Comparison of ENCODE assay signal across 8 cellular contexts in genomic region chr15:65916664-65917406, GRCh38. TPM values are rescaled to one million over a fixed set of nuclear protein-coding genes. Genes with fewer than 3 reads are reported as not detected.
DNase-seq lines count a peak whose midpoint lies in the region; ATAC-seq and TF ChIP-seq lines count a peak whose summit lies in the region.

No MANE protein-coding gene starts in this region.

- BruUV-seq in HCT116 (replicated peaks; lab: Mats Ljungman, UMichigan) = no TSS peak

- H3K79me2 ChIP-seq in HCT116 (ENCODE audit: insufficient read depth, low read length) = no peaks in the 10 kb centered on the region

- no peaks in the 10 kb centered on the region for H3K4me1 ChIP-seq in HCT116 (ENCODE audit: control insufficient read depth in 1 of 2, insufficient read depth in 2 of 2, low read length in 2 of 2)
- H3K4me1 ChIP-seq in adrenal gland (replicated peaks in 1 of 2) = peaks cover 0 to 17% of the 10 kb centered on the region in 2 donors
- H3K4me1 ChIP-seq in right cardiac atrium (ENCODE audit: control insufficient read depth, insufficient read depth, low read length) = peaks cover 2% of the 10 kb centered on the region
- no peaks in the 10 kb centered on the region for H3K4me1 ChIP-seq in vagina

- WGBS in adrenal gland, 4 donors = 45 to 82% (median 64%) methylated on average over 10 to 16 of the region's 16 CpGs
- 33% methylated on average over 16 of the region's 16 CpGs for WGBS in right cardiac atrium

- TF ChIP-seq POLR2A in HCT116 (IDR thresholded peaks at IDR 0.05; ENCODE audit: borderline replicate concordance, extremely low read depth, insufficient read depth, insufficient read length) = no peak
- no peak for TF ChIP-seq POLR2A in adrenal gland (IDR thresholded peaks at IDR 0.05)
- no peak for TF ChIP-seq POLR2A in vagina (IDR thresholded peaks at IDR 0.05)

- H2AFZ ChIP-seq in HCT116 (ENCODE audit: low read depth, low read length, poor library complexity, severe bottlenecking) = no peak overlapping the region

- H3K27ac ChIP-seq in HCT116 (ENCODE audit: low read depth, low read length) (no peak overlapping the region), adrenal gland (no peak overlapping the region), right cardiac atrium (ENCODE audit: low read length) (no peak overlapping the region), vagina (no peak overlapping the region)

- H3K36me3 ChIP-seq in GM06990 (ENCODE audit: control insufficient read depth, insufficient read depth, low read length) (no peaks in the 10 kb centered on the region; the same call in 1 of the 2 replicates), HCT116 (ENCODE audit: control insufficient read depth in 1 of 2, insufficient read depth in 2 of 2, low read length in 2 of 2) (no peaks in the 10 kb centered on the region), adrenal gland (replicated peaks in 1 of 2) (no peaks in the 10 kb centered on the region), vagina (no peaks in the 10 kb centered on the region)

- H4K20me1 ChIP-seq in HCT116 (ENCODE audit: insufficient read depth) = no peaks in the 10 kb centered on the region

- no peaks in the 10 kb centered on the region for H3K9me2 ChIP-seq in HCT116 (ENCODE audit: insufficient read depth)

- ATAC-seq in HCT116 = peak; percentile 99
- ATAC-seq in right cardiac atrium = peak; percentile 81 to 88
- peak; percentile 86 for ATAC-seq in sciatic nerve

- H3K4me2 ChIP-seq in HCT116 (ENCODE audit: low read length) = no peak overlapping the region

- TF ChIP-seq CTCF in GM06990 (IDR thresholded peaks at IDR 0.05; ENCODE audit: insufficient read depth, low read length, poor library complexity, severe bottlenecking) (peak; percentile 72), HCT116 (IDR thresholded peaks at IDR 0.05 in 2 of 3, conservative IDR thresholded peaks at IDR 0.05 in 1 of 3; ENCODE audit: borderline replicate concordance in 1 of 3, insufficient read depth in 1 of 3, low read depth in 2 of 3, low read length in 2 of 3) (peak; percentile 53 to 66 (median 60)), adrenal gland (IDR thresholded peaks at IDR 0.05) (peak; percentile 12 to 63 (median 52)), vagina (IDR thresholded peaks at IDR 0.05) (peak in 1 of 3 experiments; percentile 39)

- no peaks in the 10 kb centered on the region for H3K9me3 ChIP-seq in HCT116 (ENCODE audit: control insufficient read depth in 1 of 2, insufficient read depth in 1 of 2, low read depth in 1 of 2, low read length in 2 of 2)
- H3K9me3 ChIP-seq in adrenal gland (replicated peaks in 1 of 3) = no peaks in the 10 kb centered on the region
- H3K9me3 ChIP-seq in right cardiac atrium (ENCODE audit: control insufficient read depth, low read length) = no peaks in the 10 kb centered on the region
- H3K9me3 ChIP-seq in vagina = no peaks in the 10 kb centered on the region

- 0 out of 2 replicates have a peak overlapping the region, but pooled peaks have one; percentile 1 for H3K4me3 ChIP-seq in GM06990 (replicated peaks; ENCODE audit: low read depth, low read length)
- H3K4me3 ChIP-seq in HCT116 (replicated peaks in 1 of 2; ENCODE audit: low read depth in 1 of 2, low read length in 2 of 2) = no peak overlapping the region
- H3K4me3 ChIP-seq in adrenal gland = no peak overlapping the region
- no peak overlapping the region for H3K4me3 ChIP-seq in right cardiac atrium (ENCODE audit: low read length)
- H3K4me3 ChIP-seq in vagina = no peak overlapping the region

- TF ChIP-seq RAD21 in HCT116 (IDR thresholded peaks at IDR 0.05; ENCODE audit: low read depth) = peak; percentile 72

- POLR2A ChIA-PET in HCT116 (lab: Charles Lee) = no interaction called here

- RAD21 ChIA-PET in HCT116 (lab: Charles Lee; ENCODE audit: low non-redundant PET in 1 of 2, low total read pairs in 2 of 2, uncharacterized antibody in 2 of 2, unreplicated experiment in 2 of 2) = no interaction called here

- DNase-seq in A172 (ENCODE audit: low spot score) = peak; percentile 63
- peak; percentile 72 for DNase-seq in GM06990 (ENCODE audit: extremely low read depth, insufficient read length)
- DNase-seq in HCT116 (ENCODE audit: low read depth, low spot score) = no peak
- peak; percentile 63 for DNase-seq in NCI-H2196 (lab: John Stamatoyannopoulos, UW; ENCODE audit: unreplicated experiment)
- peak; percentile 52 to 80 (median 57) for DNase-seq in adrenal gland
- peak; percentile 46 to 84 (median 78) for DNase-seq in right cardiac atrium
- peak; percentile 63 for DNase-seq in sciatic nerve (ENCODE audit: low spot score)
- no peak for DNase-seq in vagina (ENCODE audit: extremely low spot score in 2 of 2)

- intact Hi-C loops in HCT116 (cut with micrococcal nuclease) = loop anchor here (1.0 to 5.0 kb wide), 2 partner anchors 274 to 370 kb away; no protein-coding TSS in a partner anchor
- intact Hi-C loops in adrenal gland (cut with DNase I) = no loop called here
- intact Hi-C loops in right cardiac atrium (cut with DNase I) = loop anchor here in 1 of 4 donors (10.0 kb wide), 2 partner anchors 268 to 378 kb away; partner anchors contain the start of gene DIS3L
- intact Hi-C loops in sciatic nerve (cut with DNase I) = no loop called here
- intact Hi-C loops in vagina (cut with DNase I) = no loop called here

- H3K9ac ChIP-seq in HCT116 (ENCODE audit: low read length) = no peak overlapping the region

- no peaks in the 10 kb centered on the region for H3K27me3 ChIP-seq in GM06990 (replicated peaks; ENCODE audit: control insufficient read depth, insufficient read depth, low read length)
- no peaks in the 10 kb centered on the region for H3K27me3 ChIP-seq in HCT116 (ENCODE audit: insufficient read depth, low read length)
- no peaks in the 10 kb centered on the region for H3K27me3 ChIP-seq in adrenal gland
- H3K27me3 ChIP-seq in right cardiac atrium (ENCODE audit: control insufficient read depth, insufficient read depth) = no peaks in the 10 kb centered on the region
- no peaks in the 10 kb centered on the region for H3K27me3 ChIP-seq in vagina

- CTCF ChIA-PET in HCT116 (lab: Charles Lee) = interaction anchor here (0.6 kb wide), 1 partner anchor 280 kb away, joined by 3 read pairs; no protein-coding TSS in a partner anchor

TF ChIP-seq in HCT116, 20 proteins besides CTCF, POLR2A, EP300 and RAD21 (continues in another document):
- TF ChIP-seq ZNF274 (IDR thresholded peaks at IDR 0.05; ENCODE audit: low read depth, low read length) (no peak), ZFX (IDR thresholded peaks at IDR 0.05) (no peak), ELF1 (IDR thresholded peaks at IDR 0.05; ENCODE audit: borderline replicate concordance, low read depth) (no peak), SRF (IDR thresholded peaks at IDR 0.05; ENCODE audit: low read depth) (no peak), FOSL1 (IDR thresholded peaks at IDR 0.05; ENCODE audit: low read depth) (no peak), CEBPB (IDR thresholded peaks at IDR 0.05; ENCODE audit: low read depth) (no peak), POLR2AphosphoS5 (IDR thresholded peaks at IDR 0.05; ENCODE audit: low read depth, low read length) (no peak)
- TF ChIP-seq, protein P1, sequence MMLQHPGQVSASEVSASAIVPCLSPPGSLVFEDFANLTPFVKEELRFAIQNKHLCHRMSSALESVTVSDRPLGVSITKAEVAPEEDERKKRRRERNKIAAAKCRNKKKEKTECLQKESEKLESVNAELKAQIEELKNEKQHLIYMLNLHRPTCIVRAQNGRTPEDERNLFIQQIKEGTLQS (IDR thresholded peaks at IDR 0.05) = no peak
- TF ChIP-seq, protein P2, sequence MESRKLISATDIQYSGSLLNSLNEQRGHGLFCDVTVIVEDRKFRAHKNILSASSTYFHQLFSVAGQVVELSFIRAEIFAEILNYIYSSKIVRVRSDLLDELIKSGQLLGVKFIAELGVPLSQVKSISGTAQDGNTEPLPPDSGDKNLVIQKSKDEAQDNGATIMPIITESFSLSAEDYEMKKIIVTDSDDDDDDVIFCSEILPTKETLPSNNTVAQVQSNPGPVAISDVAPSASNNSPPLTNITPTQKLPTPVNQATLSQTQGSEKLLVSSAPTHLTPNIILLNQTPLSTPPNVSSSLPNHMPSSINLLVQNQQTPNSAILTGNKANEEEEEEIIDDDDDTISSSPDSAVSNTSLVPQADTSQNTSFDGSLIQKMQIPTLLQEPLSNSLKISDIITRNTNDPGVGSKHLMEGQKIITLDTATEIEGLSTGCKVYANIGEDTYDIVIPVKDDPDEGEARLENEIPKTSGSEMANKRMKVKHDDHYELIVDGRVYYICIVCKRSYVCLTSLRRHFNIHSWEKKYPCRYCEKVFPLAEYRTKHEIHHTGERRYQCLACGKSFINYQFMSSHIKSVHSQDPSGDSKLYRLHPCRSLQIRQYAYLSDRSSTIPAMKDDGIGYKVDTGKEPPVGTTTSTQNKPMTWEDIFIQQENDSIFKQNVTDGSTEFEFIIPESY (IDR thresholded peaks at IDR 0.05; ENCODE audit: extremely low read depth, insufficient replicate concordance, low read length) = no peak

RNA-seq across cellular contexts. Expression of gene RAB11A, which starts 47.5 kb away (rescaled TPM):
- 271 and 277 TPM in 2 replicates for total RNA-seq in A172 (2014; rRNA removed; shearing (Covaris generic))
- total RNA-seq in HCT116 (2021; ENCODE audit: unreplicated experiment) (234 TPM), adrenal gland (100 to 1,000 TPM; 219 to 437 (median 356) TPM), right cardiac atrium (100 to 1,000 TPM; 150 to 180 (median 163) TPM), sciatic nerve (154 TPM), vagina (151 TPM)
- polyA plus RNA-seq in HCT116 (2012) = 249 and 263 TPM in 2 replicates
- polyA plus RNA-seq in adrenal gland (100 to 1,000 TPM in 2 of 3 donors, 10 to 100 TPM in 1; 45.7 to 705 (median 167) TPM), right cardiac atrium (136 TPM)

Comparison
In these comparisons a context has a peak if more than half of its experiments do, and no peak if none do; other contexts are left out.
1. DNase-seq: peak in A172 (single experiment), GM06990 (single experiment), NCI-H2196 (single experiment), adrenal gland (7 of 7), right cardiac atrium (3 of 3) and sciatic nerve (single experiment); none in HCT116 (single experiment) and vagina (0 of 2).
2. Peak in every context shown above with its lines, with median percentiles within 50 percentile points of each other: ATAC-seq.